In genomic region chr13:96499646-96500045, GRCh38 we compare ENCODE assay signal across 25 cellular contexts.
DNase-seq lines count a peak whose midpoint lies in the region; TF ChIP-seq lines count a peak whose summit lies in the region.
"Had no signal": no experiment of that assay in that cellular context is flagged by ENCODE, and none has a peak within 500 bp of the region (broad histone marks: within the 10 kb centered on the region; RNA-seq: fewer than 3 reads in every experiment).

No MANE protein-coding gene starts in this region.

- no peaks in the 10 kb centered on the region for H3K27me3 Mint-ChIP-seq in Caco-2 (ENCODE audit: insufficient read depth, unreplicated experiment)
- H3K27me3 Mint-ChIP-seq: CD4-positive, alpha-beta T cell had no signal

- H2BK5ac ChIP-seq in neuronal stem cell (ENCODE audit: low read length) = no peak overlapping the region

- H3K27ac Mint-ChIP-seq in Caco-2 (ENCODE audit: unreplicated experiment) = peak overlapping the region; percentile 33
- H3K27ac Mint-ChIP-seq: CD4-positive, alpha-beta T cell had no signal

- H2AK5ac ChIP-seq in neuronal stem cell (ENCODE audit: low read depth, low read length) = no peak overlapping the region

- intact Hi-C loops in Caco-2 (cut with micrococcal nuclease; ENCODE audit: unreplicated experiment) = no loop called here

- no peak overlapping the region for H3K4me3 Mint-ChIP-seq in Caco-2 (ENCODE audit: unreplicated experiment)
- H3K4me3 Mint-ChIP-seq: CD4-positive, alpha-beta T cell had no signal

- no CpG with 5 or more reads among the region's 5 CpGs for WGBS in neuronal stem cell (ENCODE audit: extremely low coverage in 2 of 2, insufficient read length in 2 of 2, insufficient replicate concordance in 1 of 2), 2 donors

- CTCF ChIA-PET in Caco-2 (lab: Charles Lee) = no interaction called here

- H4K91ac ChIP-seq in neuronal stem cell (ENCODE audit: low read depth, low read length, poor library complexity) = no peak overlapping the region

- TF ChIP-seq CTCF in Caco-2 (IDR thresholded peaks at IDR 0.05; ENCODE audit: insufficient read depth in 1 of 2, low read depth in 1 of 2, low read length in 1 of 2, severe bottlenecking in 1 of 2, unreplicated experiment in 1 of 2) (no peak), right atrium auricular region (IDR thresholded peaks at IDR 0.05) (no peak)

- no peak overlapping the region for H3K23ac ChIP-seq in neuronal stem cell (ENCODE audit: low read depth, low read length, poor library complexity)

- no peaks in the 10 kb centered on the region for H3K36me3 Mint-ChIP-seq in Caco-2 (ENCODE audit: insufficient read depth, unreplicated experiment)

- H3K4me1 Mint-ChIP-seq in Caco-2 (ENCODE audit: low read depth, unreplicated experiment) = peaks cover 17% of the 10 kb centered on the region

- H3K4me1 ChIP-seq in Caco-2 (peaks cover 22% of the 10 kb centered on the region), neuronal stem cell (ENCODE audit: control insufficient read depth in 2 of 2, insufficient read depth in 1 of 2, low read depth in 1 of 2, low read length in 2 of 2) (no peaks in the 10 kb centered on the region), right atrium auricular region (no peaks in the 10 kb centered on the region)
- H3K4me1 ChIP-seq in effector memory CD4-positive, alpha-beta T cell (ENCODE audit: control insufficient read depth, insufficient read depth, low read length, poor library complexity, severe bottlenecking) = no peaks in the 10 kb centered on the region
- H3K4me1 ChIP-seq: A549; BLaER1 treated with 17β-estradiol and CSF1 and Interleukin-3, amounts not matched to agents 10 nM and 100 nM had no signal

- BruUV-seq in Caco-2 (replicated peaks; lab: Mats Ljungman, UMichigan) = no TSS peak

- no peak overlapping the region for H3K4ac ChIP-seq in neuronal stem cell (ENCODE audit: low read length)

- no peaks in the 10 kb centered on the region for H3K36me3 ChIP-seq in Caco-2 (ENCODE audit: control insufficient read depth, insufficient read depth, low read length)
- H3K36me3 ChIP-seq in neuronal stem cell (replicated peaks in 1 of 2; ENCODE audit: control insufficient read depth in 2 of 2, insufficient read depth in 2 of 2, low read length in 2 of 2) = no peaks in the 10 kb centered on the region
- no peaks in the 10 kb centered on the region for H3K36me3 ChIP-seq in effector memory CD4-positive, alpha-beta T cell (ENCODE audit: control insufficient read depth, insufficient read depth, low read length)
- H3K36me3 ChIP-seq in right atrium auricular region = no peaks in the 10 kb centered on the region
- H3K36me3 ChIP-seq: BLaER1 treated with 17β-estradiol and CSF1 and Interleukin-3, amounts not matched to agents 10 nM and 100 nM had no signal

- no peak overlapping the region for H2BK120ac ChIP-seq in neuronal stem cell (ENCODE audit: low read depth, low read length)

- no peak overlapping the region for H3K4me3 ChIP-seq in Caco-2 (ENCODE audit: low read depth, low read length)
- peak overlapping the region in 1 of 2 donors; percentile 1 for H3K4me3 ChIP-seq in neuronal stem cell (ENCODE audit: low read length in 2 of 2)
- no peak overlapping the region for H3K4me3 ChIP-seq in effector memory CD4-positive, alpha-beta T cell (ENCODE audit: insufficient read depth, low read depth, low read length, poor library complexity, severe bottlenecking)
- H3K4me3 ChIP-seq in right atrium auricular region = no peak overlapping the region
- H3K4me3 ChIP-seq: A549; BLaER1 treated with 17β-estradiol and CSF1 and Interleukin-3, amounts not matched to agents 10 nM and 100 nM; GM23248; SK-N-MC had no signal

- H2AFZ ChIP-seq in neuronal stem cell (ENCODE audit: low read length) = no peak overlapping the region
- H2AFZ ChIP-seq: GM23248 had no signal

- H3K27me3 ChIP-seq in Caco-2 (replicated peaks; ENCODE audit: control insufficient read depth, insufficient read depth, low read length) (no peaks in the 10 kb centered on the region), neuronal stem cell (ENCODE audit: control insufficient read depth in 3 of 3, insufficient read depth in 3 of 3, low read depth in 1 of 3, low read length in 3 of 3) (no peaks in the 10 kb centered on the region), right atrium auricular region (no peaks in the 10 kb centered on the region)
- no peaks in the 10 kb centered on the region for H3K27me3 ChIP-seq in effector memory CD4-positive, alpha-beta T cell (replicated peaks; ENCODE audit: control insufficient read depth, insufficient read depth, low read length, poor library complexity, severe bottlenecking)
- H3K27me3 ChIP-seq: BLaER1 treated with 17β-estradiol and CSF1 and Interleukin-3, amounts not matched to agents 10 nM and 100 nM had no signal

- DNase-seq in Caco-2 (no peak), HCEC 1CT (peak; percentile 30), amniotic epithelial cell (ENCODE audit: low read depth) (peak; percentile 84), neuronal stem cell (ENCODE audit: low spot score) (no peak), right atrium auricular region (ENCODE audit: low spot score) (no peak), HT-29 (ENCODE audit: low spot score) (no peak)
- DNase-seq in effector memory CD4-positive, alpha-beta T cell = no peak
- DNase-seq: AML-193; CD4-positive, alpha-beta T cell; DMS53; GM23248; KG1; MM.1S; NCI-H1092 treated with DMSO at 0.1 percent for 48 hours; NCI-H1436; NCI-H187; NCI-H2081 treated with DMSO at 0.1 percent for 48 hours; NCI-H2171; NCI-H226; NCI-H510A; NCI-H69; SIG-M5 had no signal

- H2BK12ac ChIP-seq in neuronal stem cell (ENCODE audit: low read length) = no peak overlapping the region

- peak overlapping the region; percentile 34 for H3K9ac ChIP-seq in neuronal stem cell (ENCODE audit: low read depth, low read length, poor library complexity)
- H3K9ac ChIP-seq: BLaER1 treated with 17β-estradiol and CSF1 and Interleukin-3, amounts not matched to agents 10 nM and 100 nM; GM23248 had no signal

- H4K8ac ChIP-seq in neuronal stem cell (ENCODE audit: low read depth, low read length) = no peak overlapping the region

- H3K4me2 ChIP-seq in neuronal stem cell (ENCODE audit: insufficient read depth, low read length, poor library complexity, severe bottlenecking) = no peak overlapping the region
- H3K4me2 ChIP-seq: A549; BLaER1 treated with 17β-estradiol and CSF1 and Interleukin-3, amounts not matched to agents 10 nM and 100 nM had no signal

- no peak overlapping the region for H2BK15ac ChIP-seq in neuronal stem cell (ENCODE audit: low read length)

- H3K18ac ChIP-seq in neuronal stem cell (ENCODE audit: low read length) = no peak overlapping the region

- H3K27ac ChIP-seq in neuronal stem cell (replicated peaks; ENCODE audit: low read length) (no peak overlapping the region), right atrium auricular region (no peak overlapping the region)
- no peak overlapping the region for H3K27ac ChIP-seq in effector memory CD4-positive, alpha-beta T cell (ENCODE audit: insufficient read depth, low read length, poor library complexity, severe bottlenecking)
- H3K27ac ChIP-seq: A549; BLaER1 treated with 17β-estradiol and CSF1 and Interleukin-3, amounts not matched to agents 10 nM and 100 nM; GM23248; SK-N-MC had no signal

- H3K9me3 ChIP-seq in Caco-2 (no peaks in the 10 kb centered on the region), neuronal stem cell (replicated peaks in 1 of 2; ENCODE audit: control insufficient read depth in 2 of 2, insufficient read depth in 1 of 2, low read depth in 1 of 2, low read length in 2 of 2) (no peaks in the 10 kb centered on the region), right atrium auricular region (no peaks in the 10 kb centered on the region)
- H3K9me3 ChIP-seq in effector memory CD4-positive, alpha-beta T cell (ENCODE audit: control insufficient read depth, low read length) = no peaks in the 10 kb centered on the region
- H3K9me3 ChIP-seq: A549; BLaER1 treated with 17β-estradiol and CSF1 and Interleukin-3, amounts not matched to agents 10 nM and 100 nM had no signal

- POLR2A ChIA-PET in Caco-2 (lab: Charles Lee) = no interaction called here

- H3K14ac ChIP-seq in neuronal stem cell (ENCODE audit: low read length) = no peak overlapping the region

- no peaks in the 10 kb centered on the region for H3K9me3 Mint-ChIP-seq in Caco-2 (ENCODE audit: unreplicated experiment)

- no peaks in the 10 kb centered on the region for H3K79me1 ChIP-seq in neuronal stem cell (ENCODE audit: low read depth, low read length)

Comparison
In these comparisons a context has a peak if more than half of its experiments do, and no peak if none do; other contexts are left out.
1. DNase-seq: peak in HCEC 1CT (single experiment) and amniotic epithelial cell (single experiment); none in Caco-2 (0 of 2), neuronal stem cell (single experiment), effector memory CD4-positive, alpha-beta T cell (0 of 3), right atrium auricular region (single experiment) and HT-29 (single experiment).